ENCODE assay signal across 2 cellular contexts in genomic region chr11:109302591-109303334, GRCh38.
TF ChIP-seq lines count a peak whose summit lies in the region.

No MANE protein-coding gene starts in this region.

TF ChIP-seq in GM23338, 12 proteins besides CTCF, POLR2A, EP300 and RAD21 (continued from another document):
- TF ChIP-seq ZNF331 (CRISPR knock-in tag; IDR thresholded peaks at IDR 0.05; ENCODE audit: low read depth) (no peak), EZH2phosphoT487 (IDR thresholded peaks at IDR 0.05; ENCODE audit: unreplicated experiment) (no peak), POLR2AphosphoS5 (IDR thresholded peaks at IDR 0.05; ENCODE audit: low read depth) (no peak)
TF ChIP-seq in GM23338: peak in this region for 0.

TF ChIP-seq in H1, 55 proteins besides CTCF, POLR2A, EP300 and RAD21 (continued from another document):
- no peak for TF ChIP-seq JUN (IDR thresholded peaks at IDR 0.05; ENCODE audit: low read depth, low read length)
- TF ChIP-seq ZNF274 (IDR thresholded peaks at IDR 0.05; ENCODE audit: borderline replicate concordance, extremely low read depth, low read length), result no peak
- peak; percentile 92 for TF ChIP-seq KDM1A (IDR thresholded peaks at IDR 0.05; ENCODE audit: borderline replicate concordance, low read length)
- TF ChIP-seq ATF2 (IDR thresholded peaks at IDR 0.05; ENCODE audit: low read length), result no peak
- TF ChIP-seq TAF1 (IDR thresholded peaks at IDR 0.05; ENCODE audit: low read depth, low read length), result no peak
- TF ChIP-seq SAP30 (IDR thresholded peaks at IDR 0.05; ENCODE audit: insufficient read depth, insufficient replicate concordance, low read length), result no peak
